In genomic region chrY:13738618-13739017, GRCh38 we compare ENCODE assay signal across 12 cellular contexts. TPM values are rescaled to one million over a fixed set of nuclear protein-coding genes. Genes with fewer than 3 reads are reported as not detected.
DNase-seq lines count a peak whose midpoint lies in the region; ATAC-seq, FAIRE-seq and TF ChIP-seq lines count a peak whose summit lies in the region.
"Had no signal": no experiment of that assay in that cellular context is flagged by ENCODE, and none has a peak within 500 bp of the region (broad histone marks: within the 10 kb centered on the region; RNA-seq: fewer than 3 reads in every experiment).

No MANE protein-coding gene starts in this region.

- H3K27ac ChIP-seq in body of pancreas (no peak overlapping the region), neural cell (ENCODE audit: low read length) (no peak overlapping the region)
- H3K27ac ChIP-seq: pancreas had no signal

- no peak overlapping the region for H3K4me2 ChIP-seq in neural cell (ENCODE audit: low read length)

- peak; percentile 3 for DNase-seq in EL
- peak in 2 of 4 donors; percentile 24 to 29 for DNase-seq in body of pancreas
- no peak for DNase-seq in H54 (ENCODE audit: insufficient read length, low spot score)
- no peak for DNase-seq in amniotic stem cell (lab: John Stamatoyannopoulos, UW)
- no peak for DNase-seq in GM19238 (ENCODE audit: insufficient read length, low spot score)
- DNase-seq: activated CD8-positive, alpha-beta memory T cell treated with anti-CD3 and anti-CD28 coated beads, Interleukin-2, amount 50 U/mL, for 48 hours; pancreas; SHP77 treated with DMSO at 0.1 percent for 48 hours had no signal

- H3K4me1 ChIP-seq in body of pancreas, result no peaks in the 10 kb centered on the region
- H3K4me1 ChIP-seq: pancreas had no signal

- TF ChIP-seq EP300 in neural cell (conservative IDR thresholded peaks at IDR 0.05; ENCODE audit: poor library complexity, severe bottlenecking), result no peak

- WGBS in body of pancreas, 2 donors, result 4 to 16% methylated on average over 8 to 10 of the region's 10 CpGs

- peak; percentile 54 for TF ChIP-seq CTCF in LNCAP (IDR thresholded peaks at IDR 0.05)
- TF ChIP-seq CTCF in body of pancreas (IDR thresholded peaks at IDR 0.05), result peak in 4 of 7 experiments; percentile 34 to 48 (median 42)
- peak; percentile 52 for TF ChIP-seq CTCF in neural cell (IDR thresholded peaks at IDR 0.05; ENCODE audit: poor library complexity, severe bottlenecking)

- peak; percentile 47 for TF ChIP-seq RAD21 in neural cell (conservative IDR thresholded peaks at IDR 0.05)

- intact Hi-C loops in body of pancreas (cut with DNase I), result no loop called here

- ATAC-seq in body of pancreas, result no peak
- no peak for ATAC-seq in GM19351 (IDR thresholded peaks at IDR 0.05; ENCODE audit: unreplicated experiment)
- ATAC-seq: pancreas had no signal

- H3F3A ChIP-seq in neural cell (ENCODE audit: insufficient read depth, low read length, poor library complexity, severe bottlenecking), result no peaks in the 10 kb centered on the region

- no peak overlapping the region for H2AFZ ChIP-seq in neural cell (ENCODE audit: low read depth, low read length)

- no peak overlapping the region for H3K9ac ChIP-seq in neural cell (ENCODE audit: low read length)

- no peaks in the 10 kb centered on the region for H3K79me2 ChIP-seq in neural cell (replicated peaks; ENCODE audit: insufficient read depth, low read length)

- H3K4me3 ChIP-seq in body of pancreas, result no peak overlapping the region
- H3K4me3 ChIP-seq in neural cell (ENCODE audit: low read length), result no peak overlapping the region
- H3K4me3 ChIP-seq: pancreas had no signal

- TF ChIP-seq POLR2A in body of pancreas (IDR thresholded peaks at IDR 0.05) (no peak), H54 (IDR thresholded peaks at IDR 0.05; ENCODE audit: low read depth, low read length) (no peak)

- H3K9me3 ChIP-seq in body of pancreas (no peaks in the 10 kb centered on the region), neural cell (ENCODE audit: low read length) (no peaks in the 10 kb centered on the region)
- H3K9me3 ChIP-seq: pancreas had no signal

- H3K36me3 ChIP-seq in body of pancreas (replicated peaks in 1 of 2; ENCODE audit: insufficient read depth in 1 of 2, low read depth in 2 of 2) (no peaks in the 10 kb centered on the region), neural cell (ENCODE audit: insufficient read depth, low read length) (no peaks in the 10 kb centered on the region)
- H3K36me3 ChIP-seq: pancreas had no signal

- H3K27me3 ChIP-seq in body of pancreas (no peaks in the 10 kb centered on the region), neural cell (ENCODE audit: insufficient read depth, low read depth, low read length) (no peaks in the 10 kb centered on the region)
- H3K27me3 ChIP-seq: pancreas had no signal

- no peaks in the 10 kb centered on the region for H4K20me1 ChIP-seq in neural cell (ENCODE audit: insufficient read depth)

- no peak for FAIRE-seq in H54 (lab: Jason Lieb, UNC)
- FAIRE-seq: islet of Langerhans, pancreas had no signal

- H3K9me2 ChIP-seq in neural cell (ENCODE audit: insufficient read depth, low read length), result no peaks in the 10 kb centered on the region

TF ChIP-seq in neural cell, 6 proteins besides CTCF, POLR2A, EP300 and RAD21:
- no peak for TF ChIP-seq MXI1 (conservative IDR thresholded peaks at IDR 0.05; ENCODE audit: poor library complexity, severe bottlenecking)
- TF ChIP-seq POLR2AphosphoS5 (IDR thresholded peaks at IDR 0.05), result no peak
- peak; percentile 52 for TF ChIP-seq SMC3 (conservative IDR thresholded peaks at IDR 0.05; ENCODE audit: poor library complexity)
- no peak for TF ChIP-seq TAF1 (IDR thresholded peaks at IDR 0.05; ENCODE audit: low read depth)
- TF ChIP-seq REST (IDR thresholded peaks at IDR 0.05; ENCODE audit: borderline replicate concordance), result no peak
- TF ChIP-seq EZH2 (IDR thresholded peaks at IDR 0.05; ENCODE audit: borderline replicate concordance, insufficient read depth, low read length, poor library complexity, severe bottlenecking), result no peak

RNA-seq across cellular contexts. Expression of gene TMSB4Y, which starts 34.9 kb away (rescaled TPM):
- total RNA-seq in body of pancreas, result not detected
- polyA plus RNA-seq in neural cell, result 13.3 and 17.4 TPM in 2 replicates
- polyA minus RNA-seq in neural cell, result 32.4 and 35.7 TPM in 2 replicates
